ENCODE assay signal across 8 cellular contexts in the genomic region with DNA sequence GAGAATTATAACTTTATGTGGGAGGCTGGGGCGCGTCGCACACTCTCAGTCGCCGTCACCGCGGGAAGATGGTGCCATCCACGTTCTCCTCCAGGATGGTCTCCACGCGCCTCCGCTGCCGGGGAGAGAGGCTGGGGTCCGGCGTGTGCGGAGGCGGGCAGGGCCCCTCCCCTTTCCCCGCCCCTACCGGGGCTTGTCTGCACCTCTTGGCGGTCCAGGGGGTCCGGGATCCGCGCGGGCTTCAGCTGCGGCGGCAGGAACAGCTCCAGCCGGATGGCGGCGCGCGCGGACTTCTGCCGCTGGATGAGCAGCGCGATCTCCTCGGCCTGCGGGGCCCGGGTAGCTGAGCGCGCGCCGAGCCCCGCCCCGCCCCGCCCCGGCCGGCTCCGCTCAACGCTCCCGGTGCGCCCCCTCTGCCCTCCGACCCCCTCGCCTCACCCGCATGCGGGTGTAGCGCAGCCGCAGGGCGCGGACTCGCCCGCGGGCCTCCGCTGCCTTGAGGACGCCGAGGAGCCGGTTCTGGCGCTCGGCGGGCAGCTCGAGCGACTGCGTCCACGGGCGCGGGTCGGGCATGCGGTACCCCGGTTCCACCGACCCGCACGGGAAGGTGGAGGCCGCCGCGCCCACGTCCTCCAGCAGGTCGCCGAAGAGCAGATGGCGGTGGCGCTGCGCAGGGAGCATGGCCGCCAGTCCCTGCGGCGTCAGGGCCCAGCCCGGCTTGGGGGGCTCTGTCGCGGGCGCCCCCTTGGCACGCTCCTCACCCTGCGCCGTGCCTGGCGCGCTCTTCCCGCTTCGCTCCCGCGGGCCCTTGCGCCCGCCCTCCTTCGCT. TPM values are rescaled to one million over a fixed set of nuclear protein-coding genes. Genes with fewer than 3 reads are reported as not detected.
DNase-seq lines count a peak whose midpoint lies in the region; ATAC-seq and TF ChIP-seq lines count a peak whose summit lies in the region.

No MANE protein-coding gene starts in this region.

- TF ChIP-seq CTCF in AG04449 (IDR thresholded peaks at IDR 0.05; ENCODE audit: insufficient read depth, low read length, missing control alignments) = peak; percentile 78

- H3K27ac ChIP-seq in effector memory CD4-positive, alpha-beta T cell (ENCODE audit: insufficient read depth, low read length, poor library complexity, severe bottlenecking) = no peak overlapping the region

- H3K36me3 Mint-ChIP-seq in activated CD4-positive, alpha-beta memory T cell treated with anti-CD3 and anti-CD28 coated beads, Interleukin-2, amount 10 ng/mL, durations not matched to agents 7 days and 5 days (ENCODE audit: low read depth) = peaks cover 9% of the 10 kb centered on the region

- POLR2A ChIA-PET in AG04449 (lab: Yijun Ruan, JAX) = interaction anchor here (1.0 kb wide), 1 partner anchor 219 kb away, joined by 3 read pairs; a partner anchor contains a TSS
- POLR2A ChIA-PET in activated CD4-positive, alpha-beta memory T cell treated with anti-CD3 and anti-CD28 coated beads, Interleukin-2, amount 10 ng/mL, durations not matched to agents 7 days and 5 days (lab: Charles Lee) = interaction anchor here (0.8 to 1.6 kb wide), 5 partner anchors 15 to 45 kb away, joined by 3 to 6 read pairs (median 4); no protein-coding TSS in a partner anchor

- DNase-seq in AG04449 (ENCODE audit: low read depth, low spot score) (no peak), NCI-H69 (lab: John Stamatoyannopoulos, UW) (peak; percentile 85), medulla oblongata (ENCODE audit: extremely low spot score) (peak; percentile 70)
- peak; percentile 73 for DNase-seq in activated CD4-positive, alpha-beta memory T cell treated with anti-CD3 and anti-CD28 coated beads, Interleukin-2, amount 10 ng/mL, durations not matched to agents 7 days and 5 days
- DNase-seq in effector memory CD4-positive, alpha-beta T cell = peak; percentile 28 to 54 (median 41)
- DNase-seq in stimulated activated CD8-positive, alpha-beta memory T cell treated with anti-CD3 and anti-CD28 coated beads, Interleukin-15, amount 100 ng/mL, for 24 hours (ENCODE audit: low read depth) = peak; percentile 53

- no peak overlapping the region for H3K27ac Mint-ChIP-seq in activated CD4-positive, alpha-beta memory T cell treated with anti-CD3 and anti-CD28 coated beads, Interleukin-2, amount 10 ng/mL, durations not matched to agents 7 days and 5 days

- H3K4me3 ChIP-seq in AG04449 (ENCODE audit: low read depth, low read length) = peak overlapping the region; percentile 52
- peak overlapping the region; percentile 55 for H3K4me3 ChIP-seq in effector memory CD4-positive, alpha-beta T cell (ENCODE audit: insufficient read depth, low read depth, low read length, poor library complexity, severe bottlenecking)

- peak overlapping the region; percentile 66 for H3K4me3 Mint-ChIP-seq in activated CD4-positive, alpha-beta memory T cell treated with anti-CD3 and anti-CD28 coated beads, Interleukin-2, amount 10 ng/mL, durations not matched to agents 7 days and 5 days

- H3K9me3 Mint-ChIP-seq in activated CD4-positive, alpha-beta memory T cell treated with anti-CD3 and anti-CD28 coated beads, Interleukin-2, amount 10 ng/mL, durations not matched to agents 7 days and 5 days = peaks cover 10% of the 10 kb centered on the region

- H3K36me3 ChIP-seq in effector memory CD4-positive, alpha-beta T cell (ENCODE audit: control insufficient read depth, insufficient read depth, low read length) = no peaks in the 10 kb centered on the region

- peaks cover 29% of the 10 kb centered on the region for H3K4me1 ChIP-seq in effector memory CD4-positive, alpha-beta T cell (ENCODE audit: control insufficient read depth, insufficient read depth, low read length, poor library complexity, severe bottlenecking)

- H3K27me3 Mint-ChIP-seq in activated CD4-positive, alpha-beta memory T cell treated with anti-CD3 and anti-CD28 coated beads, Interleukin-2, amount 10 ng/mL, durations not matched to agents 7 days and 5 days = peaks cover 36% of the 10 kb centered on the region

- ATAC-seq in GM21723 (IDR thresholded peaks at IDR 0.05; ENCODE audit: unreplicated experiment) (peak; percentile 34), GM18858 (IDR thresholded peaks at IDR 0.05; ENCODE audit: unreplicated experiment) (no peak)

- peaks cover 5% of the 10 kb centered on the region for H3K9me3 ChIP-seq in effector memory CD4-positive, alpha-beta T cell (ENCODE audit: control insufficient read depth, low read length)

- CTCF ChIA-PET in AG04449 (lab: Yijun Ruan, JAX) = interaction anchor here (0.6 to 8.7 kb wide), 12 partner anchors 15 to 108 kb away, joined by 3 to 51 read pairs (median 4); a partner anchor contains a TSS
- CTCF ChIA-PET in activated CD4-positive, alpha-beta memory T cell treated with anti-CD3 and anti-CD28 coated beads, Interleukin-2, amount 10 ng/mL, durations not matched to agents 7 days and 5 days (lab: Charles Lee) = interaction anchor here (0.7 to 4.4 kb wide), 12 partner anchors 8 to 587 kb away, joined by 3 to 34 read pairs (median 4); a partner anchor contains a TSS

- H3K4me1 Mint-ChIP-seq in activated CD4-positive, alpha-beta memory T cell treated with anti-CD3 and anti-CD28 coated beads, Interleukin-2, amount 10 ng/mL, durations not matched to agents 7 days and 5 days = peaks cover 32% of the 10 kb centered on the region

- no peaks in the 10 kb centered on the region for H3K27me3 ChIP-seq in effector memory CD4-positive, alpha-beta T cell (replicated peaks; ENCODE audit: control insufficient read depth, insufficient read depth, low read length, poor library complexity, severe bottlenecking)

RNA-seq across cellular contexts. Expression of a gene that starts 0.6 kb away (rescaled TPM):
- total RNA-seq in activated CD4-positive, alpha-beta memory T cell treated with anti-CD3 and anti-CD28 coated beads, Interleukin-2, amount 10 ng/mL, durations not matched to agents 7 days and 5 days = under 1 TPM in 1 of 2 experiments, not detected in 1; 0.38 TPM

RNA-seq across cellular contexts. Expression of a gene that starts 3.7 kb away (rescaled TPM):
- total RNA-seq in activated CD4-positive, alpha-beta memory T cell treated with anti-CD3 and anti-CD28 coated beads, Interleukin-2, amount 10 ng/mL, durations not matched to agents 7 days and 5 days = 1 to 10 TPM; 1.2 to 1.6 TPM

RNA-seq across cellular contexts. Expression of a gene that starts 4.3 kb away (rescaled TPM):
- 100 to 1,000 TPM; 119 to 122 TPM for total RNA-seq in activated CD4-positive, alpha-beta memory T cell treated with anti-CD3 and anti-CD28 coated beads, Interleukin-2, amount 10 ng/mL, durations not matched to agents 7 days and 5 days

RNA-seq across cellular contexts. Expression of a gene that starts 20.6 kb away (rescaled TPM):
- 10 to 100 TPM; 66.3 to 74.1 TPM for total RNA-seq in activated CD4-positive, alpha-beta memory T cell treated with anti-CD3 and anti-CD28 coated beads, Interleukin-2, amount 10 ng/mL, durations not matched to agents 7 days and 5 days

RNA-seq across cellular contexts. Expression of a gene that starts 23.8 kb away (rescaled TPM):
- total RNA-seq in activated CD4-positive, alpha-beta memory T cell treated with anti-CD3 and anti-CD28 coated beads, Interleukin-2, amount 10 ng/mL, durations not matched to agents 7 days and 5 days = not detected
